ENCODE assay signal across 26 cellular contexts in the genomic region with DNA sequence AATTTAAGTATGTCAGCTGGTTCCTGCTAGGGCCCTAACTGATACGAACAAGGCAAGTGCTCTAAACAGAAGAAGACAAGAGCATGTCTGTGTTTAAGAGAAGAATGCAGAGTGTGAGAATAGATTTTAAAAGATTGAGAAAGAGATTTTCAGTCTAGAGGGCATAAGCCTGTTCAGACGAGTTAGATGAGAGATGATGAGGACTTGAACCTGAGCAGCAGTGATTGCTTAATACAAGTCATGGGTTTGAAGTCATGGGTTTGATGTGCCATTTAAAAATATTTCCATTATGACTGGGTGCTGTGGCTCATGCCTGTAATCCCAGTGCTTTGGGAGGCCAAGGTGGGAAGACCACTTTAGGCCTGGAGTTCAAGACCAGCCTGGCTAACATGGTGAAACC.
DNase-seq lines count a peak whose midpoint lies in the region; FAIRE-seq and TF ChIP-seq lines count a peak whose summit lies in the region.
"Had no signal": no experiment of that assay in that cellular context is flagged by ENCODE, and none has a peak within 500 bp of the region (broad histone marks: within the 10 kb centered on the region; RNA-seq: fewer than 3 reads in every experiment).

No MANE protein-coding gene starts in this region.

- BruUV-seq in mammary epithelial cell (replicated peaks; lab: Mats Ljungman, UMichigan), result no TSS peak

- H3K27ac ChIP-seq in mammary epithelial cell (ENCODE audit: insufficient read depth, low read depth, low read length), result no peak overlapping the region
- no peak overlapping the region for H3K27ac ChIP-seq in breast epithelium
- peak overlapping the region; percentile 59 for H3K27ac ChIP-seq in epithelial cell of prostate
- H3K27ac ChIP-seq in keratinocyte (ENCODE audit: control insufficient read depth, insufficient read depth, low read length), result no peak overlapping the region
- H3K27ac ChIP-seq in right atrium auricular region, result no peak overlapping the region
- H3K27ac ChIP-seq: 22Rv1; A549; BLaER1 treated with 17β-estradiol and CSF1 and Interleukin-3, amounts not matched to agents 10 nM and 100 nM; C4-2B had no signal

- FAIRE-seq in bronchial epithelial cell (lab: Jason Lieb, UNC), result no peak
- FAIRE-seq in keratinocyte (lab: Jason Lieb, UNC), result peak; percentile 55
- FAIRE-seq in urothelium cell line (lab: Jason Lieb, UNC), result no peak
- FAIRE-seq: A549, GM12878, GM12892, GM18507 had no signal

- in situ Hi-C loops in mammary epithelial cell (cut with MboI; ENCODE audit: low sequenced_read_pairs in 2 of 2), result no loop called here

- H3K9ac ChIP-seq in mammary epithelial cell (ENCODE audit: insufficient read depth, low read length), result no peak overlapping the region
- no peak overlapping the region for H3K9ac ChIP-seq in keratinocyte (ENCODE audit: control insufficient read depth, extremely low read depth, insufficient read depth, low read length)
- H3K9ac ChIP-seq: BLaER1 treated with 17β-estradiol and CSF1 and Interleukin-3, amounts not matched to agents 10 nM and 100 nM had no signal

- intact Hi-C loops in mammary epithelial cell (cut with micrococcal nuclease) (loop anchor here (10.0 kb wide), 1 partner anchor 53 kb away; no protein-coding TSS in a partner anchor), breast epithelium (cut with DNase I; ENCODE audit: low total_unique reads) (no loop called here)

- 55% methylated on average over 2 of the region's 2 CpGs for WGBS in mammary epithelial cell (ENCODE audit: low coverage, missing lambda C conversion rate)

- no peaks in the 10 kb centered on the region for H3K36me3 ChIP-seq in mammary epithelial cell (ENCODE audit: insufficient read depth, low read length)
- no peaks in the 10 kb centered on the region for H3K36me3 ChIP-seq in breast epithelium
- H3K36me3 ChIP-seq in bronchial epithelial cell (ENCODE audit: control insufficient read depth, insufficient read depth, low read length), result no peaks in the 10 kb centered on the region
- no peaks in the 10 kb centered on the region for H3K36me3 ChIP-seq in keratinocyte (ENCODE audit: control insufficient read depth in 2 of 2, extremely low read depth in 1 of 2, insufficient read depth in 2 of 2, low read length in 2 of 2)
- H3K36me3 ChIP-seq in right atrium auricular region, result no peaks in the 10 kb centered on the region

- H3K27me3 ChIP-seq in mammary epithelial cell (ENCODE audit: insufficient read depth, low read length), result no peaks in the 10 kb centered on the region
- no peaks in the 10 kb centered on the region for H3K27me3 ChIP-seq in breast epithelium
- H3K27me3 ChIP-seq in bronchial epithelial cell (ENCODE audit: control insufficient read depth, insufficient read depth, low read length), result no peaks in the 10 kb centered on the region
- no peaks in the 10 kb centered on the region for H3K27me3 ChIP-seq in keratinocyte (ENCODE audit: control insufficient read depth, extremely low read depth, insufficient read depth, low read length)
- no peaks in the 10 kb centered on the region for H3K27me3 ChIP-seq in right atrium auricular region
- H3K27me3 ChIP-seq: BLaER1 treated with 17β-estradiol and CSF1 and Interleukin-3, amounts not matched to agents 10 nM and 100 nM had no signal

- DNase-seq in mammary epithelial cell (peak; percentile 70), breast epithelium (ENCODE audit: low spot score in 2 of 2) (no peak), bronchial epithelial cell (ENCODE audit: low read depth) (peak; percentile 80), epithelial cell of prostate (ENCODE audit: low read depth, low spot score) (peak; percentile 69), keratinocyte (ENCODE audit: low read depth, low spot score) (no peak), urothelium cell line (ENCODE audit: low spot score) (no peak), right atrium auricular region (ENCODE audit: low spot score) (no peak), NCI-H187 treated with DMSO at 0.1 percent for 48 hours (lab: John Stamatoyannopoulos, UW) (no peak)
- DNase-seq: AML-193; CD4-positive, alpha-beta T cell; CD8-positive, alpha-beta memory T cell; COR-L47; DMS 273 treated with DMSO at 0.1 percent for 48 hours; DMS153; DMS53; DMS79; DND-41; EL; GDM1 had no signal

- H3K9me3 ChIP-seq in mammary epithelial cell (replicated peaks; ENCODE audit: insufficient read depth, low read length), result peaks cover 3% of the 10 kb centered on the region
- H3K9me3 ChIP-seq in breast epithelium, result peaks cover 7 to 12% of the 10 kb centered on the region in 2 donors
- no peaks in the 10 kb centered on the region for H3K9me3 ChIP-seq in keratinocyte (ENCODE audit: control insufficient read depth, low read depth, low read length)
- H3K9me3 ChIP-seq in right atrium auricular region, result peaks cover 0 to 14% of the 10 kb centered on the region in 2 donors

- TF ChIP-seq POLR2A in breast epithelium (IDR thresholded peaks at IDR 0.05), result no peak

- H2AFZ ChIP-seq in mammary epithelial cell (ENCODE audit: low read depth, low read length) (no peak overlapping the region), keratinocyte (ENCODE audit: control insufficient read depth, low read length) (peak overlapping the region; percentile 23)

- H4K20me1 ChIP-seq in mammary epithelial cell (ENCODE audit: insufficient read depth, low read length) (no peaks in the 10 kb centered on the region), keratinocyte (ENCODE audit: control insufficient read depth, extremely low read depth, insufficient read depth, low read length) (no peaks in the 10 kb centered on the region)
- H4K20me1 ChIP-seq: BLaER1 treated with 17β-estradiol and CSF1 and Interleukin-3, amounts not matched to agents 10 nM and 100 nM had no signal

- H3K79me2 ChIP-seq in mammary epithelial cell (ENCODE audit: insufficient read depth, low read length), result no peaks in the 10 kb centered on the region
- no peaks in the 10 kb centered on the region for H3K79me2 ChIP-seq in keratinocyte (ENCODE audit: control insufficient read depth, insufficient read depth, low read length)

- dilution Hi-C loops in mammary epithelial cell (cut with HindIII; ENCODE audit: low sequenced_read_pairs) (no loop called here), keratinocyte (cut with MboI; ENCODE audit: extremely low pct_ligation_motif_present, low sequenced_read_pairs) (no loop called here)

- no peaks in the 10 kb centered on the region for H3K9me1 ChIP-seq in keratinocyte (ENCODE audit: control insufficient read depth, extremely low read depth, insufficient read depth, low read length)

- CTCF ChIA-PET in mammary epithelial cell (lab: Charles Lee; ENCODE audit: low non-redundant PET), result interaction anchor here (0.6 kb wide), 1 partner anchor 110 kb away, joined by 5 read pairs; no protein-coding TSS in a partner anchor

- H3K4me1 ChIP-seq in mammary epithelial cell (ENCODE audit: insufficient read depth, low read length), result no peaks in the 10 kb centered on the region
- no peaks in the 10 kb centered on the region for H3K4me1 ChIP-seq in breast epithelium
- peaks cover 1% of the 10 kb centered on the region for H3K4me1 ChIP-seq in keratinocyte (ENCODE audit: control insufficient read depth, extremely low read depth, insufficient read depth, low read length)
- no peaks in the 10 kb centered on the region for H3K4me1 ChIP-seq in right atrium auricular region
- H3K4me1 ChIP-seq: A549; BLaER1 treated with 17β-estradiol and CSF1 and Interleukin-3, amounts not matched to agents 10 nM and 100 nM had no signal

- H3K4me3 ChIP-seq in mammary epithelial cell (replicated peaks in 1 of 3; ENCODE audit: insufficient read depth in 1 of 3, low read depth in 2 of 3, low read length in 3 of 3) (no peak overlapping the region), breast epithelium (no peak overlapping the region), bronchial epithelial cell (ENCODE audit: low read depth, low read length) (no peak overlapping the region), keratinocyte (ENCODE audit: control insufficient read depth in 2 of 3, extremely low read depth in 1 of 3, insufficient read depth in 2 of 3, low read depth in 1 of 3, low read length in 3 of 3) (no peak overlapping the region), right atrium auricular region (no peak overlapping the region)
- H3K4me3 ChIP-seq: A549; BLaER1 treated with 17β-estradiol and CSF1 and Interleukin-3, amounts not matched to agents 10 nM and 100 nM; GM12878 had no signal

- H3K4me2 ChIP-seq in mammary epithelial cell (ENCODE audit: insufficient read depth, low read depth, low read length) (no peak overlapping the region), keratinocyte (ENCODE audit: control insufficient read depth, extremely low read depth, insufficient read depth, low read depth, low read length) (peak overlapping the region; percentile 10)
- H3K4me2 ChIP-seq: A549; BLaER1 treated with 17β-estradiol and CSF1 and Interleukin-3, amounts not matched to agents 10 nM and 100 nM had no signal

- TF ChIP-seq CTCF in mammary epithelial cell (conservative IDR thresholded peaks at IDR 0.05 in 1 of 2, IDR thresholded peaks at IDR 0.05 in 1 of 2; ENCODE audit: extremely low read depth in 1 of 2, insufficient read depth in 1 of 2, low read depth in 1 of 2, low read length in 2 of 2), result no peak
- TF ChIP-seq CTCF in breast epithelium (IDR thresholded peaks at IDR 0.05), result no peak
- TF ChIP-seq CTCF in bronchial epithelial cell (IDR thresholded peaks at IDR 0.05; ENCODE audit: insufficient read depth, low read length, severe bottlenecking), result no peak
- TF ChIP-seq CTCF in keratinocyte (optimal IDR thresholded peaks at IDR 0.05 in 1 of 3, IDR thresholded peaks at IDR 0.05 in 1 of 3, conservative IDR thresholded peaks at IDR 0.05 in 1 of 3; ENCODE audit: extremely low read depth in 1 of 3, insufficient read depth in 2 of 3, low read length in 3 of 3), result no peak
- TF ChIP-seq CTCF in right atrium auricular region (IDR thresholded peaks at IDR 0.05), result no peak

Comparison
In these comparisons a context has a peak if more than half of its experiments do, and no peak if none do; other contexts are left out.
1. DNase-seq: peak in mammary epithelial cell (single experiment), bronchial epithelial cell (single experiment) and epithelial cell of prostate (single experiment); none in breast epithelium (0 of 2), keratinocyte (single experiment), urothelium cell line (single experiment), right atrium auricular region (single experiment) and NCI-H187 treated with DMSO at 0.1 percent for 48 hours (single experiment).